In the genomic region with DNA sequence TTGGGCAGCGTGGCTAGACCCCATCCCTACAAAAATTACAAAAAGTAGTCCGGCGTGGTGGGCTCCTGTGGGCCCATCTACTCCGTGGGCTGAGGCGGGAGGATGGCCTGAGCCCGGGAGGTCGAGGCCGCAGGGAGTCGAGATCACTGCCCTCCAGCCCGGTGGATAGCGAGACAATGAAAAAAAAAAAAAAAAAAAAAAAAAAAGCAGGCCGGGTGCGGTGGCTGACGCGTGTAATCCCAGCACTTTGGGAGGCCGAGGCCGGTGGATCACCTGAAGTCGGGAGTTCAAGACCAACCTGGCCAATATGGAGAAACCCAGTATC, we compare ENCODE assay signal across 8 cellular contexts.
DNase-seq lines count a peak whose midpoint lies in the region; ATAC-seq and TF ChIP-seq lines count a peak whose summit lies in the region.

No MANE protein-coding gene starts in this region.

- no peaks in the 10 kb centered on the region for H3K4me1 ChIP-seq in right lobe of liver
- H3K4me1 ChIP-seq in thyroid gland: no peaks in the 10 kb centered on the region

- TF ChIP-seq POLR2A in right lobe of liver (IDR thresholded peaks at IDR 0.05): no peak
- no peak for TF ChIP-seq POLR2A in thyroid gland (IDR thresholded peaks at IDR 0.05)

- no peaks in the 10 kb centered on the region for H3K36me3 ChIP-seq in right lobe of liver
- H3K36me3 ChIP-seq in thyroid gland: no peaks in the 10 kb centered on the region

- in situ Hi-C loops in astrocyte of the cerebellum (cut with HindIII; ENCODE audit: low sequenced_read_pairs): no loop called here

- no peak for DNase-seq in activated T-cell treated with anti-CD3 and anti-CD28 coated beads, Interleukin-2, amount 50 U/mL, for 4 hours
- DNase-seq in activated T-cell treated with anti-CD3 and anti-CD28 coated beads, Interleukin-2, amount 50 U/mL, for 48 hours: no peak
- DNase-seq in astrocyte of the cerebellum (ENCODE audit: low read depth) (no peak), right lobe of liver (no peak), thyroid gland (no peak), ureter (ENCODE audit: low spot score) (no peak)

- H3K36me3 Mint-ChIP-seq in activated T-cell treated with anti-CD3 and anti-CD28 coated beads, Interleukin-2, amount 50 U/mL, for 4 hours (ENCODE audit: insufficient read depth): peaks cover 2% of the 10 kb centered on the region

- peak overlapping the region; percentile 45 for H3K4me3 ChIP-seq in astrocyte of the cerebellum (ENCODE audit: low read depth, low read length)
- H3K4me3 ChIP-seq in right lobe of liver: peak overlapping the region; percentile 70 to 90 (median 90)
- H3K4me3 ChIP-seq in thyroid gland (replicated peaks in 1 of 3): peak overlapping the region in 2 of 3 donors; percentile 41 to 57

- intact Hi-C loops in right lobe of liver (cut with DNase I) (no loop called here), thyroid gland (cut with DNase I) (no loop called here)

- H3K9me3 Mint-ChIP-seq in activated T-cell treated with anti-CD3 and anti-CD28 coated beads, Interleukin-2, amount 50 U/mL, for 4 hours: no peaks in the 10 kb centered on the region

- TF ChIP-seq CTCF in astrocyte of the cerebellum (IDR thresholded peaks at IDR 0.05; ENCODE audit: low read depth, low read length, missing control alignments) (no peak), right lobe of liver (IDR thresholded peaks at IDR 0.05) (no peak), thyroid gland (IDR thresholded peaks at IDR 0.05) (no peak)

- H3K4me3 Mint-ChIP-seq in activated T-cell treated with anti-CD3 and anti-CD28 coated beads, Interleukin-2, amount 50 U/mL, for 4 hours: peak overlapping the region; percentile 87

- peak overlapping the region; percentile 74 to 83 (median 74) for H3K27ac ChIP-seq in right lobe of liver
- peak overlapping the region; percentile 71 to 84 (median 81) for H3K27ac ChIP-seq in thyroid gland

- no peaks in the 10 kb centered on the region for H3K27me3 Mint-ChIP-seq in activated T-cell treated with anti-CD3 and anti-CD28 coated beads, Interleukin-2, amount 50 U/mL, for 4 hours (ENCODE audit: low read depth)

- H3K9me3 ChIP-seq in right lobe of liver (no peaks in the 10 kb centered on the region), thyroid gland (no peaks in the 10 kb centered on the region)

- WGBS in right lobe of liver (ENCODE audit: insufficient coverage, low coverage, low lambda C conversion rate, missing lambda C conversion rate): 59% methylated on average over 5 of the region's 18 CpGs
- WGBS in thyroid gland, 2 donors: 38 to 49% methylated on average over 15 to 17 of the region's 18 CpGs

- ATAC-seq in activated T-cell treated with anti-CD3 and anti-CD28 coated beads, Interleukin-2, amount 50 U/mL, for 4 hours: peak in 1 of 2 donors; percentile 4
- ATAC-seq in right lobe of liver (no peak), GM19455 (IDR thresholded peaks at IDR 0.05; ENCODE audit: unreplicated experiment) (no peak), GM21367 (IDR thresholded peaks at IDR 0.05; ENCODE audit: unreplicated experiment) (no peak)

- peaks cover 32% of the 10 kb centered on the region for H3K4me1 Mint-ChIP-seq in activated T-cell treated with anti-CD3 and anti-CD28 coated beads, Interleukin-2, amount 50 U/mL, for 4 hours (ENCODE audit: low read depth)

- H3K27me3 ChIP-seq in right lobe of liver: no peaks in the 10 kb centered on the region
- H3K27me3 ChIP-seq in thyroid gland: no peaks in the 10 kb centered on the region
